Comparison of ENCODE assay signal across 18 cellular contexts in the genomic region with DNA sequence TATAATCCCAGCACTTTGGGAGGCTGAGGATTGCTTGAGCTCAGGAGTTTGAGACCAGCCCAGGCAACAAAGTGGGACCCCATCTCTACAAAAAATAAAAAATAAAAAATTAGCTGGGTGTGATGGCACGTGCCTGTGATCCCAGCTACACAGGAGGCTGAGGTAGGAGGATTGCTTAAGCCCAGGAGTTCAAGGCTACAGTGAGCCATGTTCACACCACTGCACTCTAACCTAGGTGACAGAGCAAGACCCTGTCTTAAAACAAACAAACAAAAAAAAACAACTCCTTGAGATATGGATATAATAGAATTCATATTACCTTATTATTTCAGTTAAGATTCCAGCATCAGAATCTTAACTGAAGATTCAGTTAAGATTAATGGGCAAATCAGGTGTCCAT.
"Had no signal": no experiment of that assay in that cellular context is flagged by ENCODE, and none has a peak within 500 bp of the region (broad histone marks: within the 10 kb centered on the region; RNA-seq: fewer than 3 reads in every experiment).

No MANE protein-coding gene starts in this region.

- ATAC-seq: activated T-cell treated with anti-CD3 and anti-CD28 coated beads, Interleukin-2, amount 50 U/mL, for 4 hours; left lobe of liver; lower lobe of right lung; pancreas; psoas muscle; stimulated activated naive CD8-positive, alpha-beta T cell treated with anti-CD3 and anti-CD28 coated beads, Interleukin-15, amount 100 ng/mL, for 72 hours had no signal

- DNase-seq: activated naive CD4-positive, alpha-beta T cell treated with anti-CD3 and anti-CD28 coated beads for 36 hours; activated T-cell treated with anti-CD3 and anti-CD28 coated beads, Interleukin-2, amount 50 U/mL, for 4 hours; anterior cingulate cortex; effector CD4-positive, alpha-beta T cell; erythroblast; foreskin fibroblast; lower lobe of right lung; nephron progenitor cell; pancreas; psoas muscle; stimulated activated CD4-positive, alpha-beta T cell treated with anti-CD3 and anti-CD28 coated beads, Interleukin-4, amount 100 ng/mL, for 4 hours; stimulated activated naive CD8-positive, alpha-beta T cell treated with anti-CD3 and anti-CD28 coated beads, Interleukin-15, amount 100 ng/mL, for 72 hours; T-helper 9 cell; tibial artery had no signal

- H3K36me3 ChIP-seq: lower lobe of right lung, pancreas, right atrium auricular region, tibial artery had no signal

- H3K9me3 ChIP-seq: lower lobe of right lung, pancreas, tibial artery had no signal

- H3K4me1 ChIP-seq: lower lobe of right lung, psoas muscle, right atrium auricular region had no signal

- H3K4me3 Mint-ChIP-seq: activated naive CD4-positive, alpha-beta T cell treated with anti-CD3 and anti-CD28 coated beads for 36 hours; activated T-cell treated with anti-CD3 and anti-CD28 coated beads, Interleukin-2, amount 50 U/mL, for 4 hours; brain; dendritic cell treated with granulocyte-macrophage colony-stimulating factor and Interleukin-4, amounts not matched to agents 40 ng/mL and 50 ng/mL, for 4 days; nephron progenitor cell; stimulated activated naive CD8-positive, alpha-beta T cell treated with anti-CD3 and anti-CD28 coated beads, Interleukin-15, amount 100 ng/mL, for 72 hours had no signal

- H3K4me1 Mint-ChIP-seq: nephron progenitor cell had no signal

- H3K27ac ChIP-seq: lower lobe of right lung, pancreas, psoas muscle, right atrium auricular region, tibial artery had no signal

- H3K27me3 ChIP-seq: pancreas, right atrium auricular region, tibial artery had no signal

- H3K4me3 ChIP-seq: lower lobe of right lung, pancreas, psoas muscle, right atrium auricular region, tibial artery had no signal

- H3K27ac Mint-ChIP-seq: brain, nephron progenitor cell had no signal

- H3K36me3 Mint-ChIP-seq: brain had no signal

- H3K27me3 Mint-ChIP-seq: brain; dendritic cell treated with granulocyte-macrophage colony-stimulating factor and Interleukin-4, amounts not matched to agents 40 ng/mL and 50 ng/mL, for 4 days; stimulated activated naive CD8-positive, alpha-beta T cell treated with anti-CD3 and anti-CD28 coated beads, Interleukin-15, amount 100 ng/mL, for 72 hours had no signal
